8 cellular contexts compared by ENCODE assay signal in genomic region chr11:86245369-86246292, GRCh38. TPM values are rescaled to one million over a fixed set of nuclear protein-coding genes. Genes with fewer than 3 reads are reported as not detected.
DNase-seq lines count a peak whose midpoint lies in the region; ATAC-seq and TF ChIP-seq lines count a peak whose summit lies in the region.

No MANE protein-coding gene starts in this region.

- CTCF ChIA-PET in CD4-positive, alpha-beta memory T cell (lab: Charles Lee; ENCODE audit: partially characterized antibody), result interaction anchor here (1.0 to 1.7 kb wide), 4 partner anchors 15 to 390 kb away, joined by 3 to 6 read pairs (median 4); partner anchors contain the start of gene CCDC83

- POLR2A ChIA-PET in CD4-positive, alpha-beta memory T cell (lab: Charles Lee; ENCODE audit: partially characterized antibody), result interaction anchor here (0.7 to 5.5 kb wide), 17 partner anchors 9 to 618 kb away, joined by 3 to 40 read pairs (median 4); partner anchors contain the start of genes CCDC83, CREBZF, DLG2 and HIKESHI

- no peaks in the 10 kb centered on the region for H3K36me3 ChIP-seq in CD4-positive, alpha-beta memory T cell (ENCODE audit: insufficient read depth, low read length)
- H3K36me3 ChIP-seq in right atrium auricular region (no peaks in the 10 kb centered on the region), skeletal muscle tissue (ENCODE audit: control insufficient read depth in 3 of 3, insufficient read depth in 3 of 3, low read length in 3 of 3) (no peaks in the 10 kb centered on the region)

- peaks cover 4 to 5% of the 10 kb centered on the region in 2 donors for H3K36me3 Mint-ChIP-seq in CD4-positive, alpha-beta memory T cell
- H3K36me3 Mint-ChIP-seq in activated T-cell treated with anti-CD3 and anti-CD28 coated beads, Interleukin-2, amount 50 U/mL, for 4 hours (ENCODE audit: insufficient read depth), result peaks cover 18% of the 10 kb centered on the region

- no peaks in the 10 kb centered on the region for H3K9me3 ChIP-seq in CD4-positive, alpha-beta memory T cell (ENCODE audit: control insufficient read depth in 1 of 2, low read length in 2 of 2)
- no peaks in the 10 kb centered on the region for H3K9me3 ChIP-seq in right atrium auricular region
- H3K9me3 ChIP-seq in skeletal muscle tissue (ENCODE audit: control insufficient read depth in 3 of 3, low read length in 3 of 3), result no peaks in the 10 kb centered on the region

- no peak overlapping the region for H3K27ac Mint-ChIP-seq in CD4-positive, alpha-beta memory T cell

- H3K9ac ChIP-seq in skeletal muscle tissue (ENCODE audit: low read depth in 1 of 3, low read length in 3 of 3), result peak overlapping the region; percentile 93 to 97 (median 95)

- peak; percentile 10 for ATAC-seq in GM21737 (IDR thresholded peaks at IDR 0.05; ENCODE audit: unreplicated experiment)
- ATAC-seq in activated T-cell treated with anti-CD3 and anti-CD28 coated beads, Interleukin-2, amount 50 U/mL, for 4 hours, result peak; percentile 10 to 12

- H3K27ac ChIP-seq in CD4-positive, alpha-beta memory T cell (ENCODE audit: low read depth, low read length), result peak overlapping the region; percentile 99
- H3K27ac ChIP-seq in right atrium auricular region (peak overlapping the region; percentile 98), skeletal muscle tissue (ENCODE audit: low read depth, low read length) (peak overlapping the region; percentile 99)

- peaks cover 0 to 4% (median 0%) of the 10 kb centered on the region in 8 donors for H3K9me3 Mint-ChIP-seq in CD4-positive, alpha-beta memory T cell
- no peaks in the 10 kb centered on the region for H3K9me3 Mint-ChIP-seq in activated T-cell treated with anti-CD3 and anti-CD28 coated beads, Interleukin-2, amount 50 U/mL, for 4 hours

- no peak for TF ChIP-seq CTCF in right atrium auricular region (IDR thresholded peaks at IDR 0.05)

- DNase-seq in CD4-positive, alpha-beta memory T cell, result peak in 3 of 5 donors; percentile 16 to 47 (median 16)
- DNase-seq in NCI-H1048 (lab: John Stamatoyannopoulos, UW) (peak; percentile 69), right atrium auricular region (ENCODE audit: low spot score) (no peak), AG08395 (ENCODE audit: low spot score) (no peak), HCEC 1CT (no peak)
- no peak for DNase-seq in activated T-cell treated with anti-CD3 and anti-CD28 coated beads, Interleukin-2, amount 50 U/mL, for 4 hours

- no peaks in the 10 kb centered on the region for H3K27me3 Mint-ChIP-seq in CD4-positive, alpha-beta memory T cell
- H3K27me3 Mint-ChIP-seq in activated T-cell treated with anti-CD3 and anti-CD28 coated beads, Interleukin-2, amount 50 U/mL, for 4 hours (ENCODE audit: low read depth), result no peaks in the 10 kb centered on the region

- no peaks in the 10 kb centered on the region for H3K27me3 ChIP-seq in CD4-positive, alpha-beta memory T cell (ENCODE audit: insufficient read depth, low read length)
- no peaks in the 10 kb centered on the region for H3K27me3 ChIP-seq in right atrium auricular region
- H3K27me3 ChIP-seq in skeletal muscle tissue (ENCODE audit: control insufficient read depth in 3 of 3, insufficient read depth in 3 of 3, low read length in 3 of 3), result peaks cover 0 to under 1% (median 0%) of the 10 kb centered on the region in 3 donors

- no peak overlapping the region for H3K4me3 Mint-ChIP-seq in CD4-positive, alpha-beta memory T cell
- H3K4me3 Mint-ChIP-seq in activated T-cell treated with anti-CD3 and anti-CD28 coated beads, Interleukin-2, amount 50 U/mL, for 4 hours, result no peak overlapping the region

- peaks cover 63% of the 10 kb centered on the region for H3K4me1 ChIP-seq in CD4-positive, alpha-beta memory T cell (ENCODE audit: insufficient read depth, low read length)
- H3K4me1 ChIP-seq in right atrium auricular region (peaks cover 0 to 36% of the 10 kb centered on the region in 2 donors), skeletal muscle tissue (ENCODE audit: control insufficient read depth in 3 of 3, insufficient read depth in 3 of 3, low read length in 3 of 3) (peaks cover 6 to 14% (median 13%) of the 10 kb centered on the region in 3 donors)

- peaks cover 0 to 39% (median 15%) of the 10 kb centered on the region in 4 donors for H3K4me1 Mint-ChIP-seq in CD4-positive, alpha-beta memory T cell
- peaks cover 35% of the 10 kb centered on the region for H3K4me1 Mint-ChIP-seq in activated T-cell treated with anti-CD3 and anti-CD28 coated beads, Interleukin-2, amount 50 U/mL, for 4 hours (ENCODE audit: low read depth)

- intact Hi-C loops in CD4-positive, alpha-beta memory T cell (cut with micrococcal nuclease), result loop anchor here (1.0 kb wide), 1 partner anchor 617 kb away; the partner anchor contains the start of gene TMEM126B

- H3K4me3 ChIP-seq in CD4-positive, alpha-beta memory T cell (ENCODE audit: low read length in 2 of 2), result peak overlapping the region; percentile 89 to 98
- H3K4me3 ChIP-seq in right atrium auricular region (peak overlapping the region; percentile 82 to 89), skeletal muscle tissue (ENCODE audit: low read length in 3 of 3) (peak overlapping the region; percentile 98)

RNA-seq across cellular contexts. Expression of gene EED, which starts 1.1 kb away (rescaled TPM):
- total RNA-seq in CD4-positive, alpha-beta memory T cell, result 10 to 100 TPM; 47.1 to 51.0 TPM
- polyA plus RNA-seq in CD4-positive, alpha-beta memory T cell, result 10 to 100 TPM; 15.5 to 26.9 TPM
- 100 to 1,000 TPM; 171 to 197 (median 175) TPM for total RNA-seq in activated T-cell treated with anti-CD3 and anti-CD28 coated beads, Interleukin-2, amount 50 U/mL, for 4 hours
- total RNA-seq in right atrium auricular region (1 to 10 TPM; 8.2 to 8.3 TPM), skeletal muscle tissue (23.5 TPM)

RNA-seq across cellular contexts. Expression of gene HIKESHI, which starts 56.4 kb away (rescaled TPM):
- total RNA-seq in CD4-positive, alpha-beta memory T cell, result 10 to 100 TPM; 26.6 to 33.3 TPM
- 100 to 1,000 TPM in 1 of 2 donors, 10 to 100 TPM in 1; 82.3 to 143 TPM for polyA plus RNA-seq in CD4-positive, alpha-beta memory T cell
- total RNA-seq in activated T-cell treated with anti-CD3 and anti-CD28 coated beads, Interleukin-2, amount 50 U/mL, for 4 hours, result 10 to 100 TPM; 38.5 to 43.4 (median 39.7) TPM
- total RNA-seq in right atrium auricular region (10 to 100 TPM; 33.9 to 49.8 TPM), skeletal muscle tissue (59.0 TPM)

Comparison
In these comparisons a context has a peak if more than half of its experiments do, and no peak if none do; other contexts are left out.
1. DNase-seq: peak in CD4-positive, alpha-beta memory T cell (3 of 5) and NCI-H1048 (single experiment); none in activated T-cell treated with anti-CD3 and anti-CD28 coated beads, Interleukin-2, amount 50 U/mL, for 4 hours (single experiment), right atrium auricular region (single experiment), AG08395 (single experiment) and HCEC 1CT (single experiment).
2. Peak in every context shown above with its lines, with median percentiles within 50 percentile points of each other: H3K27ac ChIP-seq and H3K4me3 ChIP-seq.